Comparison of ENCODE assay signal across 11 cellular contexts in the genomic region with DNA sequence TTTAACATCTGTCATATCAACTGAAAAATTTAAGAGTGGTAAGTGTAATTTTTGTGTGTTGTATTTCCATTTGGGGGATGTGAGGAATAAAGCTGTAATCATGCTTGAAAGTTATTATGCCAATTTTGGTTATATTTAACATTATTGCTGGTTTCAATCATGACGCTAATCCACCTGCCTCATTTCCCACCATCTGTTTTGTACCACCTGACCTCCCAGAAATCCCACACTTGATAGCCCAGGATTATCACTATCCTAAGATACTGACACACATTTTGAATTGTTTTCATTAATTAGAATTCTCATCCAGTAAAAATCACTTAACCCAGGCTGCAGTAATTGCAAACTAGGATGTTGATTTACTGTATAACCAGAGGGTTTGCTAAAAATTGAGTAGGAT.
"Had no signal": no experiment of that assay in that cellular context is flagged by ENCODE, and none has a peak within 500 bp of the region (broad histone marks: within the 10 kb centered on the region; RNA-seq: fewer than 3 reads in every experiment).

No MANE protein-coding gene starts in this region.

- H3K9me3 ChIP-seq: HAP-1 had no signal

- FAIRE-seq: H1, H54 had no signal

- H3K4me3 ChIP-seq: GM23248, GM23338, HAP-1 had no signal

- H3K4me1 ChIP-seq: HAP-1 had no signal

- H3K36me3 ChIP-seq: HAP-1 had no signal

- DNase-seq: GM23248, GOT3, H7, H9, HCEC 1CT, HFFc6 had no signal

- ATAC-seq: GM23338, HCT116 had no signal

- H3K27ac ChIP-seq: GM23248 had no signal
